8 cellular contexts compared by ENCODE assay signal in the genomic region with DNA sequence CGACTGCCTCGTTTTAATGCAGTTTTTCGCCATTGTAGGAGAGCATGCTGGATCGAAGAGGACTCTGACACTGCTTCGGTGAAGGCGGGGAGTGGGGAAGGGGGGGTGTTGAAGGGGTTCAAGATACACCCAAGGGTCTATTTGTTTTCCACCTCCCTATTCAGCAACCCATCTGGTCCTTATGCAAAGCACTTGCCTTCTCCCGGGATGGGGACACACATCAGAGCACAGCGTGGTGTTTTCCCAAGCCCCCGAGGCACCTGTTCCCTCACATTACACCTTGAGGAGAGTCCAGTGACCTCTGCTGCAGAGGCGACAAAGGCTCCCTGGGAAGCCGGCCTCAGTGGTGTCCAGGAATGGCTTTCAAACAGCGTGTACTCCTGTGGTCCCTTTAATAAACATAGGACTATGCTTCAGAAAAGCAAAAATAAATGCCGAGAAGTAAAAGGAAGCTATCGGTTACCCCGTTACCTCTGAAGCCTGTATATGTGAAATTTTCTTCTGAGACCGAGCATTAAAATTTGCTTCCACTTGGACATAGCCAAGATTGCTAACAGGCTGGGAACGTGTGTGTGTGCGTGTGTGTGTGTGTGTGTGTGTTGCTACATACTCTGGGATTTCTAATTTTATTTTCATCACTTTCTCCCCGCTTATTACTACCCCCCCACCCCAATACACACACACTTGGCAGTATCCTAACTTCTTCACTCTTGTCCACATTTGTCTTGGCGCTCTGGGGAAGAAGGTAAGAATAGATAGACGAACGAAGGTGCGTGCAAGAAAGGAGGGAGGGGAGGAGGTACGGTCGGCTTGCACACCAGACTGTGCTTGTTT. TPM values are rescaled to one million over a fixed set of nuclear protein-coding genes. Genes with fewer than 3 reads are reported as not detected.
DNase-seq lines count a peak whose midpoint lies in the region; ATAC-seq, FAIRE-seq and TF ChIP-seq lines count a peak whose summit lies in the region.

No MANE protein-coding gene starts in this region.

- peak overlapping the region; percentile 82 for H2AFZ ChIP-seq in fibroblast of lung (ENCODE audit: low read length)

- H3K4me1 ChIP-seq in fibroblast of lung (ENCODE audit: control insufficient read depth, extremely low read depth, insufficient read depth, low read length) (peaks cover 10% of the 10 kb centered on the region), neutrophil (ENCODE audit: control insufficient read depth in 1 of 2, insufficient read depth in 1 of 2, low read depth in 1 of 2, low read length in 1 of 2) (peaks cover 21 to 25% of the 10 kb centered on the region in 2 experiments)

- no peaks in the 10 kb centered on the region for H4K20me1 ChIP-seq in fibroblast of lung (ENCODE audit: control insufficient read depth, extremely low read depth, insufficient read depth, low read length)

- no peaks in the 10 kb centered on the region for H3K79me2 ChIP-seq in fibroblast of lung (ENCODE audit: control insufficient read depth, insufficient read depth, low read length)

- no peaks in the 10 kb centered on the region for H3K27me3 ChIP-seq in WERI-Rb-1 (ENCODE audit: insufficient read depth, low read depth, severe bottlenecking)
- no peaks in the 10 kb centered on the region for H3K27me3 ChIP-seq in fibroblast of lung (ENCODE audit: control insufficient read depth, insufficient read depth, low read length)
- peaks cover 83% of the 10 kb centered on the region for H3K27me3 ChIP-seq in neutrophil

- FAIRE-seq in D721Med (lab: Jason Lieb, UNC), result no peak

- no peak for ATAC-seq in GM21381 (IDR thresholded peaks at IDR 0.05; ENCODE audit: unreplicated experiment)

- H3K9ac ChIP-seq in fibroblast of lung (ENCODE audit: insufficient read depth, low read length), result peak overlapping the region; percentile 85

- H3K4me3 ChIP-seq in AG09309 (ENCODE audit: control insufficient read depth, low read depth, low read length) (peak overlapping the region; percentile 72), WERI-Rb-1 (ENCODE audit: low read depth, low read length) (peak overlapping the region; percentile 72; the same call in 1 of the 2 replicates), fibroblast of lung (replicated peaks in 1 of 4; ENCODE audit: control extremely low read depth in 1 of 4, insufficient read depth in 1 of 4, low read depth in 3 of 4, low read length in 4 of 4) (peak overlapping the region; percentile 46 to 73 (median 63)), neutrophil (ENCODE audit: low read depth in 1 of 2, low read length in 1 of 2) (peak overlapping the region; percentile 65 to 77)

- TF ChIP-seq CTCF in AG09309 (IDR thresholded peaks at IDR 0.05; ENCODE audit: control insufficient read depth, insufficient read depth, low read depth, low read length, missing control alignments) (no peak), GM20000 (IDR thresholded peaks at IDR 0.05; ENCODE audit: extremely low read depth, missing control alignments) (no peak), WERI-Rb-1 (IDR thresholded peaks at IDR 0.05; ENCODE audit: low read depth, low read length) (no peak), fibroblast of lung (conservative IDR thresholded peaks at IDR 0.05 in 1 of 2, IDR thresholded peaks at IDR 0.05 in 1 of 2; ENCODE audit: low read depth in 1 of 2, low read length in 2 of 2) (no peak), neutrophil (IDR thresholded peaks at IDR 0.05) (no peak), D721Med (IDR thresholded peaks at IDR 0.05; ENCODE audit: insufficient read depth, missing control alignments) (no peak)

- DNase-seq in AG09309 (ENCODE audit: low read depth) (no peak), GM20000 (ENCODE audit: low spot score) (peak; percentile 21), WERI-Rb-1 (no peak), fibroblast of lung (ENCODE audit: low read depth in 2 of 2) (peak; percentile 36 to 61), NCI-H345 (lab: John Stamatoyannopoulos, UW) (no peak), D721Med (ENCODE audit: insufficient read length, low spot score) (no peak)

- H3K36me3 ChIP-seq in WERI-Rb-1, result no peaks in the 10 kb centered on the region
- H3K36me3 ChIP-seq in fibroblast of lung (ENCODE audit: control insufficient read depth, insufficient read depth, low read length), result no peaks in the 10 kb centered on the region
- no peaks in the 10 kb centered on the region for H3K36me3 ChIP-seq in neutrophil

- H3K9me3 ChIP-seq in WERI-Rb-1 (ENCODE audit: severe bottlenecking) (no peaks in the 10 kb centered on the region), fibroblast of lung (ENCODE audit: control insufficient read depth, insufficient read depth, low read depth, low read length) (no peaks in the 10 kb centered on the region), neutrophil (no peaks in the 10 kb centered on the region)

- peak overlapping the region; percentile 90 for H3K27ac ChIP-seq in WERI-Rb-1
- peak overlapping the region; percentile 45 for H3K27ac ChIP-seq in fibroblast of lung (ENCODE audit: insufficient read depth, low read length)
- H3K27ac ChIP-seq in neutrophil, result no peak overlapping the region

- H3K4me2 ChIP-seq in fibroblast of lung (ENCODE audit: extremely low read depth, insufficient read depth, low read length), result peak overlapping the region; percentile 89

RNA-seq across cellular contexts. Expression of a gene that starts 53.2 kb away (rescaled TPM):
- total RNA-seq in fibroblast of lung, result not detected in 2 replicates
- not detected in 2 replicates for polyA plus RNA-seq in fibroblast of lung
- polyA plus RNA-seq in fibroblast of lung (2012), result 0.17 TPM in 1 of 2 replicates, not detected in the other
- not detected in 2 replicates for polyA minus RNA-seq in fibroblast of lung (ENCODE audit: low replicate concordance)

Comparison
In these comparisons a context has a peak if more than half of its experiments do, and no peak if none do; other contexts are left out.
1. DNase-seq: peak in GM20000 (single experiment) and fibroblast of lung (2 of 2); none in AG09309 (single experiment), WERI-Rb-1 (single experiment), NCI-H345 (single experiment) and D721Med (single experiment).
2. Peak in every context shown above with its lines, with median percentiles within 50 percentile points of each other: H3K4me3 ChIP-seq.